In genomic region chr7:102991540-102992214, GRCh38 we compare ENCODE assay signal across 8 cellular contexts.
DNase-seq lines count a peak whose midpoint lies in the region; ATAC-seq and TF ChIP-seq lines count a peak whose summit lies in the region.

No MANE protein-coding gene starts in this region.

- H3K4me3 ChIP-seq in OCI-LY7 (ENCODE audit: low read depth, low read length, poor library complexity, severe bottlenecking) (no peak overlapping the region), GM23338 (no peak overlapping the region)

- no peak for ATAC-seq in GM18520 (IDR thresholded peaks at IDR 0.05; ENCODE audit: unreplicated experiment)
- no peak for ATAC-seq in GM23338

- H3K9me3 Mint-ChIP-seq in nephron progenitor cell (peaks cover 4% of the 10 kb centered on the region), GM23338 (no peaks in the 10 kb centered on the region; the same call in 2 of the 3 replicates)

- H2AFZ ChIP-seq in OCI-LY7 (ENCODE audit: low read length) = no peak overlapping the region
- H2AFZ ChIP-seq in GM23338 = no peak overlapping the region

- peak; percentile 95 for DNase-seq in DMS53 (lab: John Stamatoyannopoulos, UW)
- peak; percentile 97 for DNase-seq in M059J (ENCODE audit: low read depth)
- DNase-seq in astrocyte of the hippocampus (ENCODE audit: low read depth, low spot score) = peak; percentile 93
- no peak for DNase-seq in nephron progenitor cell
- no peak for DNase-seq in OCI-LY7 (ENCODE audit: low spot score)
- DNase-seq in germinal center (ENCODE audit: low spot score) = no peak
- no peak for DNase-seq in GM23338 (ENCODE audit: low spot score)

- no peaks in the 10 kb centered on the region for H3K27me3 ChIP-seq in GM23338 (ENCODE audit: insufficient read depth)

- no TSS peak for BruUV-seq in OCI-LY7 (replicated peaks; lab: Mats Ljungman, UMichigan)

- CTCF ChIA-PET in OCI-LY7 (lab: Charles Lee; ENCODE audit: unreplicated experiment) = no interaction called here

- no peak overlapping the region for H3K27ac ChIP-seq in OCI-LY7 (ENCODE audit: low read depth, low read length, poor library complexity, severe bottlenecking)
- no peak overlapping the region for H3K27ac ChIP-seq in GM23338 (ENCODE audit: low read depth)

- H4K20me1 ChIP-seq in OCI-LY7 (ENCODE audit: insufficient read depth, low read length) = no peaks in the 10 kb centered on the region
- H4K20me1 ChIP-seq in GM23338 (replicated peaks; ENCODE audit: insufficient read depth) = no peaks in the 10 kb centered on the region

- H3K36me3 ChIP-seq in OCI-LY7 (ENCODE audit: insufficient read depth, low read length) (no peaks in the 10 kb centered on the region), GM23338 (ENCODE audit: insufficient read depth) (no peaks in the 10 kb centered on the region)

- H3K27ac Mint-ChIP-seq in nephron progenitor cell (peak overlapping the region; percentile 72), GM23338 (no peak overlapping the region)

- H3F3A ChIP-seq in GM23338 (replicated peaks; ENCODE audit: low read depth) = no peaks in the 10 kb centered on the region

- H3K4me1 Mint-ChIP-seq in nephron progenitor cell (peaks cover 17% of the 10 kb centered on the region), GM23338 (no peaks in the 10 kb centered on the region)

- H3K9me2 ChIP-seq in OCI-LY7 (ENCODE audit: insufficient read depth, low read length) = no peaks in the 10 kb centered on the region
- H3K9me2 ChIP-seq in GM23338 (ENCODE audit: insufficient read depth) = 0 out of 2 replicates have a peak, but pooled peaks cover 7% of the 10 kb centered on the region

- H3K9me3 ChIP-seq in OCI-LY7 (ENCODE audit: low read length) = 0 out of 2 replicates have a peak, but pooled peaks cover 5% of the 10 kb centered on the region

- H3K36me3 Mint-ChIP-seq in nephron progenitor cell (ENCODE audit: low read depth) (no peaks in the 10 kb centered on the region), GM23338 (ENCODE audit: low read depth) (no peaks in the 10 kb centered on the region)

- H3K4me2 ChIP-seq in OCI-LY7 (ENCODE audit: low read length) (no peak overlapping the region), GM23338 (no peak overlapping the region)

- H3K4me3 Mint-ChIP-seq in nephron progenitor cell (no peak overlapping the region), GM23338 (no peak overlapping the region)

- H3K4me1 ChIP-seq in OCI-LY7 (ENCODE audit: insufficient read depth, low read length, poor library complexity, severe bottlenecking) = no peaks in the 10 kb centered on the region
- no peaks in the 10 kb centered on the region for H3K4me1 ChIP-seq in GM23338 (ENCODE audit: insufficient read depth)

- intact Hi-C loops in OCI-LY7 (cut with micrococcal nuclease; ENCODE audit: unreplicated experiment) = no loop called here

- H3K79me2 ChIP-seq in OCI-LY7 (ENCODE audit: insufficient read depth, low read depth, low read length) (no peaks in the 10 kb centered on the region), GM23338 (replicated peaks; ENCODE audit: insufficient read depth) (no peaks in the 10 kb centered on the region)

- TF ChIP-seq CTCF in nephron progenitor cell (IDR thresholded peaks at IDR 0.05) (no peak), OCI-LY7 (conservative IDR thresholded peaks at IDR 0.05; ENCODE audit: low read length) (no peak), GM23338 (conservative IDR thresholded peaks at IDR 0.05; ENCODE audit: low read depth in 2 of 2) (no peak)

- H3K27me3 Mint-ChIP-seq in nephron progenitor cell (ENCODE audit: low read depth, poor library complexity) (no peaks in the 10 kb centered on the region), GM23338 (ENCODE audit: insufficient read depth, low read depth, poor library complexity) (peaks cover 3% of the 10 kb centered on the region)

- POLR2A ChIA-PET in OCI-LY7 (lab: Charles Lee) = no interaction called here

TF ChIP-seq in GM23338, 12 proteins besides CTCF, POLR2A, EP300 and RAD21 (continues in another document):
- TF ChIP-seq NANOG (IDR thresholded peaks at IDR 0.05; ENCODE audit: borderline replicate concordance) (no peak), EZH2phosphoT487 (IDR thresholded peaks at IDR 0.05; ENCODE audit: unreplicated experiment) (no peak), EZH2 (IDR thresholded peaks at IDR 0.05; ENCODE audit: low read depth, unreplicated experiment) (no peak), ZNF462 (CRISPR knock-in tag; IDR thresholded peaks at IDR 0.05) (no peak), STAT1 (IDR thresholded peaks at IDR 0.05; ENCODE audit: unreplicated experiment) (no peak), CREB1 (CRISPR knock-in tag; IDR thresholded peaks at IDR 0.05; ENCODE audit: low read depth) (no peak), POLR2AphosphoS5 (IDR thresholded peaks at IDR 0.05; ENCODE audit: low read depth) (no peak), ZNF114 (CRISPR knock-in tag; IDR thresholded peaks at IDR 0.05) (no peak), ZNF331 (CRISPR knock-in tag; IDR thresholded peaks at IDR 0.05; ENCODE audit: low read depth) (no peak)
- TF ChIP-seq, protein P1, sequence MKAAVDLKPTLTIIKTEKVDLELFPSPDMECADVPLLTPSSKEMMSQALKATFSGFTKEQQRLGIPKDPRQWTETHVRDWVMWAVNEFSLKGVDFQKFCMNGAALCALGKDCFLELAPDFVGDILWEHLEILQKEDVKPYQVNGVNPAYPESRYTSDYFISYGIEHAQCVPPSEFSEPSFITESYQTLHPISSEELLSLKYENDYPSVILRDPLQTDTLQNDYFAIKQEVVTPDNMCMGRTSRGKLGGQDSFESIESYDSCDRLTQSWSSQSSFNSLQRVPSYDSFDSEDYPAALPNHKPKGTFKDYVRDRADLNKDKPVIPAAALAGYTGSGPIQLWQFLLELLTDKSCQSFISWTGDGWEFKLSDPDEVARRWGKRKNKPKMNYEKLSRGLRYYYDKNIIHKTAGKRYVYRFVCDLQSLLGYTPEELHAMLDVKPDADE (IDR thresholded peaks at IDR 0.05) = no peak

Comparison
In these comparisons a context has a peak if more than half of its experiments do, and no peak if none do; other contexts are left out.
1. DNase-seq: peak in DMS53 (single experiment), M059J (single experiment) and astrocyte of the hippocampus (single experiment); none in nephron progenitor cell (single experiment), OCI-LY7 (single experiment), germinal center (single experiment) and GM23338 (single experiment).